ENCODE assay signal across 8 cellular contexts in the genomic region with DNA sequence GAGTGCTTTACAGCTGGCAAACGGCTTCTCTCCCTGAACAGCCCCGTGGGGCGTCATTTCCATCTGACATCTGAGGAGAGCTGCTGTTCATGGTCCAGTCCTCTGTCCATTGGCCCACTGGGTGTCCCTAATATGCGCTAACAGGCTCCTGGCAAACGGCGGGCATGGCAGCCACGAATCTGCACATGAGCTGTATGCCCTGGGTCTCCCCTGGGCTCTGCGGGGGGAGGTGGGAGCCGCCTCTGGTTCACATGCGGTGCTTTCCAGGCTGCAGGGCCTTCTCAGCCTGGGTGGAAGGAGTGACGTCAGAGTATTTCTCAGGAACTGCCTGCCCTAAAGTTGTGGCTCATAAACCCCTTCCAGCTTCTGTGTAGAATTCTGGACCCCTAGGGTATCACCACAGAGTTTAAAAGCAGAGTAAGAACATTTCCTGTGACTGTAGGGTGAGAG.
DNase-seq lines count a peak whose midpoint lies in the region; FAIRE-seq and TF ChIP-seq lines count a peak whose summit lies in the region.

No MANE protein-coding gene starts in this region.

- H3K27ac ChIP-seq in breast epithelium = peak overlapping the region; percentile 74 to 83
- H3K27ac ChIP-seq in keratinocyte (ENCODE audit: control insufficient read depth, insufficient read depth, low read length) = peak overlapping the region; percentile 35

- no peak overlapping the region for H3K4me3 Mint-ChIP-seq in MCF 10A (ENCODE audit: unreplicated experiment)
- H3K4me3 Mint-ChIP-seq in activated naive CD4-positive, alpha-beta T cell treated with anti-CD3 and anti-CD28 coated beads, Interleukin-2, amount 10 ng/mL, durations not matched to agents 7 days and 5 days = peak overlapping the region; percentile 37

- H4K20me1 ChIP-seq in keratinocyte (ENCODE audit: control insufficient read depth, extremely low read depth, insufficient read depth, low read length) = peaks cover 73% of the 10 kb centered on the region

- peaks cover 97% of the 10 kb centered on the region for H3K79me2 ChIP-seq in keratinocyte (ENCODE audit: control insufficient read depth, insufficient read depth, low read length)

- peaks cover 25 to 41% of the 10 kb centered on the region in 2 donors for H3K4me1 ChIP-seq in breast epithelium
- H3K4me1 ChIP-seq in keratinocyte (ENCODE audit: control insufficient read depth, extremely low read depth, insufficient read depth, low read length) = peaks cover 85% of the 10 kb centered on the region

- CTCF ChIA-PET in MCF 10A (lab: Yijun Ruan, JAX) = interaction anchor here (0.9 to 1.3 kb wide), 2 partner anchors 27 to 188 kb away, joined by 3 to 4 read pairs; no protein-coding TSS in a partner anchor
- CTCF ChIA-PET in activated naive CD4-positive, alpha-beta T cell treated with anti-CD3 and anti-CD28 coated beads, Interleukin-2, amount 10 ng/mL, durations not matched to agents 7 days and 5 days (lab: Charles Lee) = interaction anchor here (1.7 to 3.6 kb wide), 3 partner anchors 28 to 119 kb away, joined by 6 to 27 read pairs (median 6); no protein-coding TSS in a partner anchor

- H3K4me1 Mint-ChIP-seq in MCF 10A (ENCODE audit: insufficient read depth, unreplicated experiment) = peaks cover 44% of the 10 kb centered on the region
- H3K4me1 Mint-ChIP-seq in activated naive CD4-positive, alpha-beta T cell treated with anti-CD3 and anti-CD28 coated beads, Interleukin-2, amount 10 ng/mL, durations not matched to agents 7 days and 5 days = peaks cover 96% of the 10 kb centered on the region

- DNase-seq in breast epithelium (ENCODE audit: low spot score in 2 of 2) (no peak), MCF 10A (ENCODE audit: unreplicated experiment) (no peak), RPMI7951 (ENCODE audit: low read depth) (peak; percentile 95), keratinocyte (ENCODE audit: low read depth, low spot score) (no peak), NCI-H446 (lab: John Stamatoyannopoulos, UW) (no peak), hepatic stellate cell (ENCODE audit: low spot score) (no peak)
- DNase-seq in activated naive CD4-positive, alpha-beta T cell treated with anti-CD3 and anti-CD28 coated beads, Interleukin-2, amount 10 ng/mL, durations not matched to agents 7 days and 5 days = peak; percentile 64
- peak; percentile 78 for DNase-seq in stimulated activated CD4-positive, alpha-beta T cell treated with anti-CD3 and anti-CD28 coated beads, Interleukin-4, amount 100 ng/mL, for 1 hour

- peak overlapping the region; percentile 51 for H3K9ac ChIP-seq in keratinocyte (ENCODE audit: control insufficient read depth, extremely low read depth, insufficient read depth, low read length)

- dilution Hi-C loops in keratinocyte (cut with MboI; ENCODE audit: extremely low pct_ligation_motif_present, low sequenced_read_pairs) = no loop called here

- FAIRE-seq in keratinocyte (lab: Jason Lieb, UNC) = no peak

- BruUV-seq in MCF 10A (replicated peaks; lab: Mats Ljungman, UMichigan) = no TSS peak

- H3K27me3 Mint-ChIP-seq in MCF 10A (ENCODE audit: insufficient read depth, unreplicated experiment) = no peaks in the 10 kb centered on the region
- H3K27me3 Mint-ChIP-seq in activated naive CD4-positive, alpha-beta T cell treated with anti-CD3 and anti-CD28 coated beads, Interleukin-2, amount 10 ng/mL, durations not matched to agents 7 days and 5 days = no peaks in the 10 kb centered on the region

- POLR2A ChIA-PET in MCF 10A (lab: Yijun Ruan, JAX) = interaction anchor here (0.6 kb wide), 1 partner anchor 203 kb away, joined by 3 read pairs; no protein-coding TSS in a partner anchor

- H3K4me2 ChIP-seq in keratinocyte (ENCODE audit: control insufficient read depth, extremely low read depth, insufficient read depth, low read depth, low read length) = peak overlapping the region; percentile 37

- no peaks in the 10 kb centered on the region for H3K27me3 ChIP-seq in breast epithelium
- H3K27me3 ChIP-seq in keratinocyte (ENCODE audit: control insufficient read depth, extremely low read depth, insufficient read depth, low read length) = no peaks in the 10 kb centered on the region

- H3K36me3 Mint-ChIP-seq in MCF 10A (ENCODE audit: insufficient read depth, unreplicated experiment) = peaks cover 5% of the 10 kb centered on the region
- peaks cover 37% of the 10 kb centered on the region for H3K36me3 Mint-ChIP-seq in activated naive CD4-positive, alpha-beta T cell treated with anti-CD3 and anti-CD28 coated beads, Interleukin-2, amount 10 ng/mL, durations not matched to agents 7 days and 5 days

- H3K9me3 ChIP-seq in breast epithelium = no peaks in the 10 kb centered on the region
- no peaks in the 10 kb centered on the region for H3K9me3 ChIP-seq in keratinocyte (ENCODE audit: control insufficient read depth, low read depth, low read length)

- no peak overlapping the region for H2AFZ ChIP-seq in keratinocyte (ENCODE audit: control insufficient read depth, low read length)

- peaks cover 20% of the 10 kb centered on the region for H3K9me1 ChIP-seq in keratinocyte (ENCODE audit: control insufficient read depth, extremely low read depth, insufficient read depth, low read length)

- H3K4me3 ChIP-seq in breast epithelium (peak overlapping the region in 1 of 3 donors; percentile 13), keratinocyte (ENCODE audit: control insufficient read depth in 2 of 3, extremely low read depth in 1 of 3, insufficient read depth in 2 of 3, low read depth in 1 of 3, low read length in 3 of 3) (no peak overlapping the region)

- H3K9me3 Mint-ChIP-seq in MCF 10A (ENCODE audit: unreplicated experiment) = no peaks in the 10 kb centered on the region
- H3K9me3 Mint-ChIP-seq in activated naive CD4-positive, alpha-beta T cell treated with anti-CD3 and anti-CD28 coated beads, Interleukin-2, amount 10 ng/mL, durations not matched to agents 7 days and 5 days = no peaks in the 10 kb centered on the region

- no peak overlapping the region for H3K27ac Mint-ChIP-seq in MCF 10A (ENCODE audit: low read depth, unreplicated experiment)
- peak overlapping the region; percentile 87 for H3K27ac Mint-ChIP-seq in activated naive CD4-positive, alpha-beta T cell treated with anti-CD3 and anti-CD28 coated beads, Interleukin-2, amount 10 ng/mL, durations not matched to agents 7 days and 5 days

- TF ChIP-seq POLR2A in breast epithelium (IDR thresholded peaks at IDR 0.05) = no peak

- no peaks in the 10 kb centered on the region for H3K36me3 ChIP-seq in breast epithelium
- H3K36me3 ChIP-seq in keratinocyte (ENCODE audit: control insufficient read depth in 2 of 2, extremely low read depth in 1 of 2, insufficient read depth in 2 of 2, low read length in 2 of 2) = peaks cover 6 to 35% of the 10 kb centered on the region in 2 experiments

- intact Hi-C loops in breast epithelium (cut with DNase I; ENCODE audit: low total_unique reads) = no loop called here
- intact Hi-C loops in MCF 10A (cut with micrococcal nuclease) = no loop called here

- TF ChIP-seq CTCF in breast epithelium (IDR thresholded peaks at IDR 0.05) (no peak), MCF 10A (IDR thresholded peaks at IDR 0.05; ENCODE audit: unreplicated experiment) (no peak), keratinocyte (optimal IDR thresholded peaks at IDR 0.05 in 1 of 3, IDR thresholded peaks at IDR 0.05 in 1 of 3, conservative IDR thresholded peaks at IDR 0.05 in 1 of 3; ENCODE audit: extremely low read depth in 1 of 3, insufficient read depth in 2 of 3, low read length in 3 of 3) (no peak)

Comparison
In these comparisons a context has a peak if more than half of its experiments do, and no peak if none do; other contexts are left out.
1. DNase-seq: peak in RPMI7951 (single experiment), activated naive CD4-positive, alpha-beta T cell treated with anti-CD3 and anti-CD28 coated beads, Interleukin-2, amount 10 ng/mL, durations not matched to agents 7 days and 5 days (single experiment) and stimulated activated CD4-positive, alpha-beta T cell treated with anti-CD3 and anti-CD28 coated beads, Interleukin-4, amount 100 ng/mL, for 1 hour (single experiment); none in breast epithelium (0 of 2), MCF 10A (single experiment), keratinocyte (single experiment), NCI-H446 (0 of 2) and hepatic stellate cell (single experiment).